In the genomic region with DNA sequence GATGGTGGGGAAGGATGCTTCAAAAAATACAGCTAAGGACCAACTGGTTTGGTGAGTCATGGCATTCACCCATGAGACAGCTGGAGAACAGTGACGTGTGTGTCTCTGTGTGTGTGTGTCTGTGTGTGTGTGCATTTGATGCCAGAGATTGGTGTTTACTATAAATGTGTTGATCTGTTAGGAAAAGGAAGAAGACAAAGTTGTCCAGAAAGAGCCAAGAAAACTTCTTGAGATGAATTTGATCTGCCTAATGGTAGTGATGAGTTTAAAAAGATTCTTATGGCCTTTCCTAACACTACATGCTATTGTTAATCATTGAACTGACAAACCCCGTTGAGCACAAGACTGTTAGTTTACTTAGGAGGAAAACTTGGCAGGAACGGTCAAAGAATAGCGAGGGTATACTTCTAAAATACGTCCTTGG, we compare ENCODE assay signal across 1 cellular context.
TF ChIP-seq lines count a peak whose summit lies in the region.

No MANE protein-coding gene starts in this region.

TF ChIP-seq in IMR-90, 13 proteins besides CTCF, POLR2A, EP300 and RAD21 (continued from another document):
- TF ChIP-seq, protein P1, sequence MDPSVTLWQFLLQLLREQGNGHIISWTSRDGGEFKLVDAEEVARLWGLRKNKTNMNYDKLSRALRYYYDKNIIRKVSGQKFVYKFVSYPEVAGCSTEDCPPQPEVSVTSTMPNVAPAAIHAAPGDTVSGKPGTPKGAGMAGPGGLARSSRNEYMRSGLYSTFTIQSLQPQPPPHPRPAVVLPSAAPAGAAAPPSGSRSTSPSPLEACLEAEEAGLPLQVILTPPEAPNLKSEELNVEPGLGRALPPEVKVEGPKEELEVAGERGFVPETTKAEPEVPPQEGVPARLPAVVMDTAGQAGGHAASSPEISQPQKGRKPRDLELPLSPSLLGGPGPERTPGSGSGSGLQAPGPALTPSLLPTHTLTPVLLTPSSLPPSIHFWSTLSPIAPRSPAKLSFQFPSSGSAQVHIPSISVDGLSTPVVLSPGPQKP (IDR thresholded peaks at IDR 0.05; ENCODE audit: borderline replicate concordance, low read depth, low read length): no peak
- no peak for TF ChIP-seq SMC3 (IDR thresholded peaks at IDR 0.05; ENCODE audit: low read depth, low read length)
